8 cellular contexts compared by ENCODE assay signal in the genomic region with DNA sequence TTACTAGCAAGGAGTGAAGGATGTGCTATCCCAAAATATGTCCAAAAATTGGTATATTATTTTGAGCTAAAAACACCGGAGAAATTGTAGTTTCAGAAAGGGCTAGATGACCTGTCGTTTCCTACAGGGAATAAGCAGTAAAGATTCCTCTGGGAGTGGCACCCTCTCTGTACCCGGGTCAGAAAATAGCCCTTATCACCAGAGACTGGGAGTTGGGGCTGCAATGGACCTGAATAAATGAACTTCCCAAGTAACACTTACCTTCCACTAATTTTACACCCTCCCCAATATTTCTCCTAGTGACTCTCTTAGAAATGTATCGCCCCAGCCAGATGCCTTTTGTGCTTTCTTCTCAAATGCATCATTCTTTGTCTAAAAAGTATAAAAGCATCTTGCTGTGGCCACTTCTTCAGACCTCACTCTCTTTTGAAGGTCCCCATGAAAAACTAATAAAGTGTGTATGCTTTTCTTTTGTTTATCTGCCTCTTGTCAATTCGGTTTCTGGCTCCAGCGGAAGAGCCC. TPM values are rescaled to one million over a fixed set of nuclear protein-coding genes. Genes with fewer than 3 reads are reported as not detected.
DNase-seq lines count a peak whose midpoint lies in the region; ATAC-seq, FAIRE-seq and TF ChIP-seq lines count a peak whose summit lies in the region.

No MANE protein-coding gene starts in this region.

- no peaks in the 10 kb centered on the region for H3K27me3 Mint-ChIP-seq in T-helper 17 cell

- DNase-seq in HFF-Myc (ENCODE audit: extremely low read depth, low read depth): no peak
- DNase-seq in T-helper 17 cell: no peak
- DNase-seq in stimulated activated CD4-positive, alpha-beta T cell treated with anti-CD3 and anti-CD28 coated beads, Interleukin-15, amount 100 ng/mL, for 24 hours: no peak
- DNase-seq in GM12892 (ENCODE audit: insufficient read length): no peak

- TF ChIP-seq POLR2A in gastroesophageal sphincter (IDR thresholded peaks at IDR 0.05) (no peak), GM12892 (IDR thresholded peaks at IDR 0.05; ENCODE audit: low read depth, low read length) (no peak)

- H3K4me3 Mint-ChIP-seq in T-helper 17 cell: peak overlapping the region; percentile 86

- H3K4me3 ChIP-seq in HFF-Myc (replicated peaks; ENCODE audit: low read depth, low read length) (peak overlapping the region; percentile 78), gastroesophageal sphincter (peak overlapping the region; percentile 92 to 98), skeletal muscle tissue (ENCODE audit: low read length in 3 of 3) (peak overlapping the region; percentile 77 to 91 (median 85))

- H3K36me3 Mint-ChIP-seq in T-helper 17 cell (ENCODE audit: low read depth): peaks cover 8% of the 10 kb centered on the region

- H3K4me1 ChIP-seq in gastroesophageal sphincter (peaks cover 6 to 47% (median 10%) of the 10 kb centered on the region in 3 donors), skeletal muscle tissue (ENCODE audit: control insufficient read depth in 3 of 3, insufficient read depth in 3 of 3, low read length in 3 of 3) (peaks cover 13 to 24% (median 24%) of the 10 kb centered on the region in 3 donors)

- H3K4me1 Mint-ChIP-seq in T-helper 17 cell: peaks cover 38% of the 10 kb centered on the region

- no peak for FAIRE-seq in GM12892 (lab: Jason Lieb, UNC)

- H3K36me3 ChIP-seq in gastroesophageal sphincter: peaks cover 0 to 14% of the 10 kb centered on the region in 2 donors
- H3K36me3 ChIP-seq in skeletal muscle tissue (ENCODE audit: control insufficient read depth in 3 of 3, insufficient read depth in 3 of 3, low read length in 3 of 3): peaks cover 0 to 3% (median 2%) of the 10 kb centered on the region in 3 donors

- no peak for ATAC-seq in T-helper 17 cell
- no peak for ATAC-seq in gastroesophageal sphincter
- ATAC-seq in GM21723 (IDR thresholded peaks at IDR 0.05; ENCODE audit: unreplicated experiment): no peak
- ATAC-seq in HG03175 (IDR thresholded peaks at IDR 0.05; ENCODE audit: unreplicated experiment): no peak

- TF ChIP-seq EP300 in gastroesophageal sphincter (IDR thresholded peaks at IDR 0.05): no peak

- H3K27me3 ChIP-seq in gastroesophageal sphincter (no peaks in the 10 kb centered on the region), skeletal muscle tissue (ENCODE audit: control insufficient read depth in 3 of 3, insufficient read depth in 3 of 3, low read length in 3 of 3) (no peaks in the 10 kb centered on the region)

- TF ChIP-seq CTCF in HFF-Myc (IDR thresholded peaks at IDR 0.05; ENCODE audit: low read depth, low read length, missing control alignments): no peak
- no peak for TF ChIP-seq CTCF in gastroesophageal sphincter (IDR thresholded peaks at IDR 0.05)

- peak overlapping the region; percentile 82 to 96 (median 95) for H3K9ac ChIP-seq in skeletal muscle tissue (ENCODE audit: low read depth in 1 of 3, low read length in 3 of 3)

- H3K9me3 ChIP-seq in T-helper 17 cell (ENCODE audit: control insufficient read depth, low read length, poor library complexity, severe bottlenecking): no peaks in the 10 kb centered on the region
- no peaks in the 10 kb centered on the region for H3K9me3 ChIP-seq in gastroesophageal sphincter
- H3K9me3 ChIP-seq in skeletal muscle tissue (ENCODE audit: control insufficient read depth in 3 of 3, low read length in 3 of 3): no peaks in the 10 kb centered on the region

- WGBS in gastroesophageal sphincter (ENCODE audit: low coverage in 1 of 2), 2 donors: 10 to 25% methylated on average over 5 to 6 of the region's 6 CpGs

- H3K27ac ChIP-seq in gastroesophageal sphincter (peak overlapping the region; percentile 84 to 96 (median 92)), skeletal muscle tissue (ENCODE audit: low read depth, low read length) (peak overlapping the region; percentile 81)

- H3K27ac Mint-ChIP-seq in T-helper 17 cell: peak overlapping the region; percentile 90

RNA-seq across cellular contexts. Expression of a gene that starts 0.7 kb away (rescaled TPM):
- 10 to 100 TPM; 64.0 to 72.2 TPM for total RNA-seq in T-helper 17 cell
- total RNA-seq in gastroesophageal sphincter: 10 to 100 TPM; 17.9 to 34.1 (median 28.9) TPM
- total RNA-seq in skeletal muscle tissue: 14.6 TPM
- polyA plus RNA-seq in GM12892 (2012; ENCODE audit: missing spikeins): 22.8 TPM

RNA-seq across cellular contexts. Expression of a gene that starts 49.5 kb away (rescaled TPM):
- total RNA-seq in T-helper 17 cell: 100 to 1,000 TPM; 103 to 142 TPM
- total RNA-seq in gastroesophageal sphincter: 10 to 100 TPM; 30.8 to 84.1 (median 51.3) TPM
- total RNA-seq in skeletal muscle tissue: 55.3 TPM
- 65.7 TPM for polyA plus RNA-seq in GM12892 (2012; ENCODE audit: missing spikeins)
